In genomic region chr3:9362731-9363530, GRCh38 we compare ENCODE assay signal across 8 cellular contexts. TPM values are rescaled to one million over a fixed set of nuclear protein-coding genes. Genes with fewer than 3 reads are reported as not detected.
DNase-seq lines count a peak whose midpoint lies in the region; ATAC-seq and TF ChIP-seq lines count a peak whose summit lies in the region.

Gene THUMPD3, plus strand, starts transcription at chr3:9363054. Its CDS starts 2,015 bp downstream, at chr3:9365069.

- WGBS in right lobe of liver (ENCODE audit: insufficient coverage, low coverage, low lambda C conversion rate, missing lambda C conversion rate): under 1% methylated on average over 16 of the region's 46 CpGs

- DNase-seq in C1 segment of cervical spinal cord (lab: John Stamatoyannopoulos, UW): peak; percentile 56 to 95 (median 89)
- DNase-seq in NCI-H82 (lab: John Stamatoyannopoulos, UW): peak; percentile 93
- DNase-seq in activated CD4-positive, alpha-beta T cell treated with anti-CD3 and anti-CD28 coated beads, Interleukin-2, amount 50 U/mL, for 48 hours: peak; percentile 93 to 95
- DNase-seq in dorsolateral prefrontal cortex: peak; percentile 91 to 97 (median 94)
- peak; percentile 93 to 95 (median 95) for DNase-seq in right lobe of liver
- peak; percentile 87 to 93 for DNase-seq in stimulated activated CD4-positive, alpha-beta T cell treated with anti-CD3 and anti-CD28 coated beads, Interleukin-4, amount 100 ng/mL, for 48 hours (ENCODE audit: low read depth in 2 of 2)

- ATAC-seq in GM19328 (IDR thresholded peaks at IDR 0.05; ENCODE audit: unreplicated experiment) (peak; percentile 98), HG03520 (IDR thresholded peaks at IDR 0.05; ENCODE audit: unreplicated experiment) (peak; percentile 96), right lobe of liver (peak; percentile 98 to 99 (median 98))

- H3K4me3 ChIP-seq in dorsolateral prefrontal cortex: peak within 1 kb of the TSS; percentile 40 to 97 (median 85)
- H3K4me3 ChIP-seq in right lobe of liver: peak within 1 kb of the TSS; percentile 56 to 85 (median 75)

- no peaks in the 10 kb centered on the region for H3K27me3 ChIP-seq in dorsolateral prefrontal cortex
- H3K27me3 ChIP-seq in right lobe of liver: no peaks in the 10 kb centered on the region

- peaks cover 0 to 25% (median 8%) of the 10 kb centered on the region in 4 donors for H3K36me3 ChIP-seq in right lobe of liver

- H3K27ac ChIP-seq in dorsolateral prefrontal cortex (peak within 1 kb of the TSS in 58 of 59 donors; percentile 72 to 95 (median 88)), right lobe of liver (peak within 1 kb of the TSS; percentile 61 to 73 (median 68))

- TF ChIP-seq POLR2A in right lobe of liver (IDR thresholded peaks at IDR 0.05): peak; percentile 79

- TF ChIP-seq CTCF in dorsolateral prefrontal cortex (IDR thresholded peaks at IDR 0.05 in 54 of 56, conservative IDR thresholded peaks at IDR 0.05 in 2 of 56; ENCODE audit: low read depth in 1 of 56, partially characterized antibody in 56 of 56) (peak in 40 of 56 donors; percentile 8 to 58 (median 28)), right lobe of liver (IDR thresholded peaks at IDR 0.05) (peak in 1 of 4 donors; percentile 7)

- peaks cover 0 to 6% (median 0%) of the 10 kb centered on the region in 4 donors for H3K4me1 ChIP-seq in right lobe of liver

- H3K9me3 ChIP-seq in right lobe of liver: no peaks in the 10 kb centered on the region

- intact Hi-C loops in dorsolateral prefrontal cortex (cut with DNase I) (loop anchor here (2.0 to 10.0 kb wide), 3 partner anchors 34 to 62 kb away; partner anchors contain the start of gene SETD5 (in 2 of the 2)), right lobe of liver (cut with DNase I) (no loop called here)

RNA-seq across cellular contexts. Expression of gene THUMPD3, which starts in this region (rescaled TPM):
- total RNA-seq in dorsolateral prefrontal cortex (10 to 100 TPM; 25.3 to 57.4 (median 39.8) TPM), right lobe of liver (10 to 100 TPM; 19.0 to 23.4 (median 21.2) TPM)

Comparison
In these comparisons a context has a peak if more than half of its experiments do, and no peak if none do; other contexts are left out.
1. Peak in every context shown above with its lines: DNase-seq, ATAC-seq, H3K4me3 ChIP-seq and H3K27ac ChIP-seq.
2. intact Hi-C loops: an anchor here in dorsolateral prefrontal cortex (2.0 to 10.0 kb wide); none called in right lobe of liver.